In the genomic region with DNA sequence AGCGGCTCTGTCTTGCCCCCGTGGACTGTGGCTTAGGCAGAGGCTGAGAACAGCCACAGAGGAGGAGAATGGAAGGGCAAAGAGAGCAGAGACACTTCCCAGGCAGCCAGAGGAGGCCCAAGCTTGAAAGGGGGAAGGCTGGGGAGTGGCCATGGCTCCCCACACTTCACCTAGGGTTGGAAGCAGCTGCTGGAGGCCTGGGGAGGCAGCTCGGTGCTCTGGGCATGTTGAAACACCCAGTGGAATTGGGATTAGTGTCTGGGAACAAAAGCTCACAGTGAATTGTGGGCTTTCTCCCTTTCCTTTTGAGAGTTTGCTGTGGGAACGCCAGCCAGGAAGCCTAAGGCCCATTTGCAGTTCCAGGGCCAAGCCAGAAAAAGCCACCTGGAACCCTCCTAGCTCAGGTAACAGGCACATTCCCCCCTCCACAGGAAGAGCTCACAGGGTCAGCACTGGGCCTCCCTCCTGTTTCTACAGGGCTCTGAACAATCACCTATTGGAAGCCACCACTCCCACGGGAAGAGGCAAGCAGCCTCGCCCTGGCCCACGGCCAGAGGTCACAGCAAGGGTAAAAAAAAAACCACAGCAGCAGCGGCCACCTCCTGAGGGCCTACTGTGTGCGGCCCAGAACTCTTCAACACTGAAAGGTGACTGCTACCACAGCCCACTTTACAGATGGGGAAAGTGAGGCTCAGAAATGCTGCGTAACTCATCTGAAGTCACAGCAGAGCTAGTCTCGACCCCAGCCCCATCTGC, we compare ENCODE assay signal across 9 cellular contexts. TPM values are rescaled to one million over a fixed set of nuclear protein-coding genes. Genes with fewer than 3 reads are reported as not detected.
DNase-seq lines count a peak whose midpoint lies in the region; ATAC-seq and TF ChIP-seq lines count a peak whose summit lies in the region.
"Had no signal": no experiment of that assay in that cellular context is flagged by ENCODE, and none has a peak within 500 bp of the region (broad histone marks: within the 10 kb centered on the region; RNA-seq: fewer than 3 reads in every experiment).

No MANE protein-coding gene starts in this region.

- H3K4me1 Mint-ChIP-seq in CD4-positive, alpha-beta T cell (ENCODE audit: low read depth), result peaks cover 96% of the 10 kb centered on the region
- H3K4me1 Mint-ChIP-seq in chondrocyte (ENCODE audit: low read depth), result peaks cover 67% of the 10 kb centered on the region
- H3K4me1 Mint-ChIP-seq in nephron progenitor cell, result peaks cover 64% of the 10 kb centered on the region
- H3K4me1 Mint-ChIP-seq in CD14-positive monocyte, result peaks cover 11% of the 10 kb centered on the region

- no peaks in the 10 kb centered on the region for H3K9me3 ChIP-seq in CD4-positive, alpha-beta T cell (ENCODE audit: control insufficient read depth, low read length)

- peak overlapping the region; percentile 54 for H3K27ac ChIP-seq in CD4-positive, alpha-beta T cell (ENCODE audit: low read depth, low read length)

- DNase-seq in CD4-positive, alpha-beta T cell, result no peak
- DNase-seq in NCI-H2107 treated with DMSO at 0.1 percent for 48 hours (lab: John Stamatoyannopoulos, UW; ENCODE audit: unreplicated experiment) (peak; percentile 85), chondrocyte (ENCODE audit: low spot score) (no peak), nephron progenitor cell (no peak), globus pallidus (ENCODE audit: low spot score) (no peak), HUDEP-2 (lab: John Stamatoyannopoulos, UW; ENCODE audit: unreplicated experiment in 76 of 76) (no peak), CD14-positive monocyte (ENCODE audit: low spot score) (no peak)
- no peak for DNase-seq in NK-92 treated with Interleukin-12 subunit alpha and Interleukin-12 subunit beta, amount 100 ng/mL, for 24 hours (lab: John Stamatoyannopoulos, UW)
- DNase-seq: stimulated activated naive CD4-positive, alpha-beta T cell had no signal

- TF ChIP-seq CTCF in CD4-positive, alpha-beta T cell (IDR thresholded peaks at IDR 0.05), result no peak
- no peak for TF ChIP-seq CTCF in chondrocyte (IDR thresholded peaks at IDR 0.05)
- no peak for TF ChIP-seq CTCF in nephron progenitor cell (IDR thresholded peaks at IDR 0.05)
- no peak for TF ChIP-seq CTCF in CD14-positive monocyte (IDR thresholded peaks at IDR 0.05)

- no peaks in the 10 kb centered on the region for H3K27me3 ChIP-seq in CD4-positive, alpha-beta T cell (ENCODE audit: control insufficient read depth, insufficient read depth, low read length)

- peak overlapping the region; percentile 97 for H3K27ac Mint-ChIP-seq in CD4-positive, alpha-beta T cell
- H3K27ac Mint-ChIP-seq in chondrocyte (ENCODE audit: unreplicated experiment), result peak overlapping the region; percentile 65
- H3K27ac Mint-ChIP-seq in nephron progenitor cell, result peak overlapping the region; percentile 50
- H3K27ac Mint-ChIP-seq in CD14-positive monocyte, result no peak overlapping the region

- H3K9me3 Mint-ChIP-seq in CD4-positive, alpha-beta T cell, result no peaks in the 10 kb centered on the region
- no peaks in the 10 kb centered on the region for H3K9me3 Mint-ChIP-seq in chondrocyte (ENCODE audit: low read depth)
- no peaks in the 10 kb centered on the region for H3K9me3 Mint-ChIP-seq in nephron progenitor cell
- peaks cover 0 to 4% (median 0%) of the 10 kb centered on the region in 7 donors for H3K9me3 Mint-ChIP-seq in CD14-positive monocyte

- no peaks in the 10 kb centered on the region for H3K27me3 Mint-ChIP-seq in CD4-positive, alpha-beta T cell
- no peaks in the 10 kb centered on the region for H3K27me3 Mint-ChIP-seq in chondrocyte (ENCODE audit: low read depth)
- peaks cover 7% of the 10 kb centered on the region for H3K27me3 Mint-ChIP-seq in nephron progenitor cell (ENCODE audit: low read depth, poor library complexity)
- peaks cover 2 to 5% (median 4%) of the 10 kb centered on the region in 3 donors for H3K27me3 Mint-ChIP-seq in CD14-positive monocyte (ENCODE audit: low read depth in 3 of 3)

- peaks cover 80% of the 10 kb centered on the region for H3K36me3 Mint-ChIP-seq in CD4-positive, alpha-beta T cell (ENCODE audit: low read depth)
- no peaks in the 10 kb centered on the region for H3K36me3 Mint-ChIP-seq in chondrocyte (ENCODE audit: low read depth)
- H3K36me3 Mint-ChIP-seq in nephron progenitor cell (ENCODE audit: low read depth), result peaks cover 13% of the 10 kb centered on the region
- no peaks in the 10 kb centered on the region for H3K36me3 Mint-ChIP-seq in CD14-positive monocyte

- ATAC-seq in CD4-positive, alpha-beta T cell (ENCODE audit: poor library complexity), result no peak

- H3K4me3 Mint-ChIP-seq in CD4-positive, alpha-beta T cell, result peak overlapping the region; percentile 79
- no peak overlapping the region for H3K4me3 Mint-ChIP-seq in chondrocyte (ENCODE audit: unreplicated experiment)
- H3K4me3 Mint-ChIP-seq in nephron progenitor cell, result no peak overlapping the region
- no peak overlapping the region for H3K4me3 Mint-ChIP-seq in CD14-positive monocyte

- intact Hi-C loops in CD4-positive, alpha-beta T cell (cut with DNase I, micrococcal nuclease), result no loop called here
- intact Hi-C loops in CD14-positive monocyte (cut with micrococcal nuclease), result no loop called here

- CTCF ChIA-PET in CD4-positive, alpha-beta T cell (lab: Charles Lee), result interaction anchor here (1.0 kb wide), 1 partner anchor 70 kb away, joined by 3 read pairs; no protein-coding TSS in a partner anchor

- POLR2A ChIA-PET in CD4-positive, alpha-beta T cell (lab: Charles Lee), result interaction anchor here (1.8 to 34.9 kb wide), 3 partner anchors 11 to 66 kb away, joined by 11 to 1020 read pairs (median 272); a partner anchor contains a TSS

RNA-seq across cellular contexts. Expression of a gene that starts 20.2 kb away (rescaled TPM):
- 100 to 1,000 TPM; 440 to 463 TPM for total RNA-seq in CD4-positive, alpha-beta T cell
- total RNA-seq in chondrocyte, result 39.4 to 63.0 TPM (median 61.8 TPM) in 3 replicates
- 1 to 10 TPM in 1 of 2 donors, under 1 TPM in 1; 0.86 to 2.3 TPM for polyA plus RNA-seq in CD14-positive monocyte

RNA-seq across cellular contexts. Expression of a gene that starts 22.9 kb away (rescaled TPM):
- total RNA-seq in CD4-positive, alpha-beta T cell, result 10 to 100 TPM; 41.7 to 47.6 TPM
- 26.3 to 28.9 TPM (median 27.8 TPM) in 3 replicates for total RNA-seq in chondrocyte
- polyA plus RNA-seq in CD14-positive monocyte, result 10 to 100 TPM; 25.4 to 28.7 TPM

RNA-seq across cellular contexts. Expression of a gene that starts 30.0 kb away (rescaled TPM):
- total RNA-seq in CD4-positive, alpha-beta T cell, result 1 to 10 TPM; 2.9 to 3.3 TPM
- total RNA-seq in chondrocyte, result 1.4 to 4.3 TPM (median 2.7 TPM) in 3 replicates
- under 1 TPM; 0.31 to 0.57 TPM for polyA plus RNA-seq in CD14-positive monocyte

RNA-seq across cellular contexts. Expression of a gene that starts 43.7 kb away (rescaled TPM):
- total RNA-seq in CD4-positive, alpha-beta T cell, result 10 to 100 TPM; 28.7 to 30.2 TPM
- total RNA-seq in chondrocyte, result 22.2 to 25.5 TPM (median 24.4 TPM) in 3 replicates
- polyA plus RNA-seq in CD14-positive monocyte, result 10 to 100 TPM in 1 of 2 donors, 1 to 10 TPM in 1; 8.9 to 10.3 TPM

Comparison
In these comparisons a context has a peak if more than half of its experiments do, and no peak if none do; other contexts are left out.
1. H3K27ac Mint-ChIP-seq: peak in CD4-positive, alpha-beta T cell (single experiment), chondrocyte (single experiment) and nephron progenitor cell (single experiment); none in CD14-positive monocyte (0 of 7).